Comparison of ENCODE assay signal across 20 cellular contexts in genomic region chr5:81980160-81980559, GRCh38.
"Had no signal": no experiment of that assay in that cellular context is flagged by ENCODE, and none has a peak within 500 bp of the region (broad histone marks: within the 10 kb centered on the region; RNA-seq: fewer than 3 reads in every experiment).

No MANE protein-coding gene starts in this region.

- H3K4me1 ChIP-seq: prostate gland, right atrium auricular region, suprapubic skin, transverse colon, uterus had no signal

- H3K4me3 ChIP-seq: hepatocyte, prostate gland, right atrium auricular region, suprapubic skin, transverse colon, uterus had no signal

- H3K27me3 Mint-ChIP-seq: activated naive CD8-positive, alpha-beta T cell had no signal

- H2AFZ ChIP-seq: hepatocyte had no signal

- H3K9me3 ChIP-seq: prostate gland, right atrium auricular region, suprapubic skin, transverse colon, uterus had no signal

- H3K4me2 ChIP-seq: hepatocyte had no signal

- H3K36me3 ChIP-seq: prostate gland, right atrium auricular region, transverse colon, uterus had no signal

- H3K27ac ChIP-seq: hepatocyte, prostate gland, right atrium auricular region, suprapubic skin, transverse colon, uterus, VCaP had no signal

- H3K27ac Mint-ChIP-seq: activated naive CD8-positive, alpha-beta T cell had no signal

- DNase-seq: activated CD4-positive, alpha-beta T cell treated with anti-CD3 and anti-CD28 coated beads for 1 hour; activated CD8-positive, alpha-beta memory T cell treated with anti-CD3 and anti-CD28 coated beads for 24 hours; activated CD8-positive, alpha-beta memory T cell treated with anti-CD3 and anti-CD28 coated beads, Interleukin-2, amount 50 U/mL, for 48 hours; activated T-cell treated with anti-CD3 and anti-CD28 coated beads, Interleukin-2, amount 50 U/mL, for 48 hours; amniotic stem cell; dermis blood vessel endothelial cell; effector memory CD4-positive, alpha-beta T cell; foreskin fibroblast; left cardiac atrium; stimulated activated CD4-positive, alpha-beta T cell treated with anti-CD3 and anti-CD28 coated beads, Interleukin-2, amount 100 ng/mL, for 24 hours; stimulated activated naive CD8-positive, alpha-beta T cell treated with anti-CD3 and anti-CD28 coated beads, Interleukin-15, Interleukin-2, amounts not matched to agents 100 U/mL and 50 U/mL, for 24 hours; T1000; transverse colon; uterus had no signal

- H3K4me3 Mint-ChIP-seq: activated naive CD8-positive, alpha-beta T cell had no signal

- ATAC-seq: left cardiac atrium; stimulated activated naive CD8-positive, alpha-beta T cell treated with anti-CD3 and anti-CD28 coated beads, Interleukin-15, Interleukin-2, amounts not matched to agents 100 U/mL and 50 U/mL, for 24 hours had no signal

- H3K27me3 ChIP-seq: hepatocyte, right atrium auricular region, suprapubic skin, transverse colon, uterus had no signal

- H3K79me2 ChIP-seq: hepatocyte had no signal
